ENCODE assay signal across 9 cellular contexts in genomic region chr2:25215948-25216679, GRCh38. TPM values are rescaled to one million over a fixed set of nuclear protein-coding genes. Genes with fewer than 3 reads are reported as not detected.
DNase-seq lines count a peak whose midpoint lies in the region; ATAC-seq lines count a peak whose summit lies in the region.
"Had no signal": no experiment of that assay in that cellular context is flagged by ENCODE, and none has a peak within 500 bp of the region (broad histone marks: within the 10 kb centered on the region; RNA-seq: fewer than 3 reads in every experiment).

No MANE protein-coding gene starts in this region.

- ATAC-seq in HG02588 (IDR thresholded peaks at IDR 0.05; ENCODE audit: unreplicated experiment) = peak; percentile 65
- ATAC-seq in GM21528 (IDR thresholded peaks at IDR 0.05; ENCODE audit: low FRiP score, unreplicated experiment) = no peak

- no peak overlapping the region for H3K27ac ChIP-seq in SJCRH30

- peaks cover 5% of the 10 kb centered on the region; the same call in 1 of the 2 replicates for H3K4me1 ChIP-seq in SJCRH30

- peaks cover 6% of the 10 kb centered on the region; the same call in 1 of the 2 replicates for H3K27me3 ChIP-seq in SJCRH30

- DNase-seq in GM03348 (ENCODE audit: low spot score) (peak; percentile 93), T-helper 1 cell (peak; percentile 72 to 85 (median 73)), astrocyte of the hippocampus (ENCODE audit: low read depth, low spot score) (peak; percentile 86), iPS-NIHi7 (ENCODE audit: extremely low spot score) (peak; percentile 95), SJCRH30 (no peak)
- DNase-seq in stimulated activated CD4-positive, alpha-beta T cell treated with anti-CD3 and anti-CD28 coated beads, Interleukin-15, amount 100 ng/mL, for 48 hours (ENCODE audit: low read depth in 2 of 2) = peak; percentile 51 to 78

- H3K4me3 ChIP-seq in SJCRH30 = no peak overlapping the region

- no peaks in the 10 kb centered on the region for H3K9me3 ChIP-seq in SJCRH30 (replicated peaks)

- H3K36me3 ChIP-seq in SJCRH30 = no peaks in the 10 kb centered on the region

RNA-seq across cellular contexts. Expression of gene POMC, which starts 47.7 kb away (rescaled TPM):
- not detected in 2 replicates for total RNA-seq in SJCRH30 (2014; rRNA removed; shearing (Covaris generic))
- total RNA-seq: NCI-H460 had no signal

Comparison
In these comparisons a context has a peak if more than half of its experiments do, and no peak if none do; other contexts are left out.
1. DNase-seq: peak in GM03348 (single experiment), T-helper 1 cell (5 of 5), astrocyte of the hippocampus (single experiment), iPS-NIHi7 (single experiment) and stimulated activated CD4-positive, alpha-beta T cell treated with anti-CD3 and anti-CD28 coated beads, Interleukin-15, amount 100 ng/mL, for 48 hours (2 of 2); none in SJCRH30 (0 of 2).